1 cellular context compared by ENCODE assay signal in the genomic region with DNA sequence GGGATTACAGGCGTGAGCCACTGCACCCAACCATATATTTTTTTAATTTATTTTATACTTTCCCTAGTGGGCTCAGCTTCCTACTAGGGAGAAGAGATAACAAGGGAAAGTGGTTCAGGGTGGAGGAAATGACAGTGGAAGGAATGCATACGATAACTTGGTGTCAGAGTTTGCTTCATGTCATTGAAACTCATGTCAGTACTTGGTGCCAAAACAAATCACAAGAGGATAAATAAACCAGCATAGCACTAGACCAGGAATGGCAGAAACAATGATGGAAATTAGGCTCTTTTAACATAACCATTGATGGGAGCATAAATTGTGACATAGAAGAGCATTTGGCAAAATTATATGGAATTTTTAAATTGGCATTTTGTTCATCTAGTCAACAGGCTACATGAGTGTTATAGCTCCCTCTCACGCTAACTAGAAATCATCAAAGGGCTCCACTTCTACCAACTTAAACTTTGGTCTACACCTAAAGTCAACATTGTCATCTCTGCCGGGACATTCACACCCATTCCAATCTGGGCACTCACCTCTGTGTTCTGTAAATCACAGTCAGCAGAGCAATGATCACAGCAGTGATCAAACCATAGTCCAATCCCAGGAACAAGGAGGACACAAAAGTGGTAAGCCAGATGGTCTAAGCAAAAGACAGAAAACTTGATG.
TF ChIP-seq lines count a peak whose summit lies in the region.

No MANE protein-coding gene starts in this region.

TF ChIP-seq in HepG2, 621 proteins besides CTCF, POLR2A, EP300 and RAD21 (continued from another document and continues in another):
- TF ChIP-seq, protein P1, sequence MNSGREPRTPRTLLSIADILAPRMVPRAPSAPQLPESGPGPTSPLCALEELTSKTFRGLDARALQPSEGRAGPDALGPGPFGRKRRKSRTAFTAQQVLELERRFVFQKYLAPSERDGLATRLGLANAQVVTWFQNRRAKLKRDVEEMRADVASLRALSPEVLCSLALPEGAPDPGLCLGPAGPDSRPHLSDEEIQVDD (CRISPR knock-in tag; IDR thresholded peaks at IDR 0.05; ENCODE audit: borderline replicate concordance), result no peak
- peak; percentile 81 for TF ChIP-seq FOSL2 (CRISPR knock-in tag; IDR thresholded peaks at IDR 0.05)
- 0 out of 2 replicates have a peak, but pooled peaks have one; percentile 26 for TF ChIP-seq ZNF7 (CRISPR knock-in tag; IDR thresholded peaks at IDR 0.05)
- TF ChIP-seq ZC3H13 (CRISPR knock-in tag; IDR thresholded peaks at IDR 0.05), result no peak
- TF ChIP-seq ZBTB7B (CRISPR knock-in tag; IDR thresholded peaks at IDR 0.05), result no peak
- 0 out of 2 replicates have a peak, but pooled peaks have one; percentile 15 for TF ChIP-seq SP5 (CRISPR knock-in tag; IDR thresholded peaks at IDR 0.05; ENCODE audit: borderline replicate concordance, low read depth)
- TF ChIP-seq, protein P2, sequence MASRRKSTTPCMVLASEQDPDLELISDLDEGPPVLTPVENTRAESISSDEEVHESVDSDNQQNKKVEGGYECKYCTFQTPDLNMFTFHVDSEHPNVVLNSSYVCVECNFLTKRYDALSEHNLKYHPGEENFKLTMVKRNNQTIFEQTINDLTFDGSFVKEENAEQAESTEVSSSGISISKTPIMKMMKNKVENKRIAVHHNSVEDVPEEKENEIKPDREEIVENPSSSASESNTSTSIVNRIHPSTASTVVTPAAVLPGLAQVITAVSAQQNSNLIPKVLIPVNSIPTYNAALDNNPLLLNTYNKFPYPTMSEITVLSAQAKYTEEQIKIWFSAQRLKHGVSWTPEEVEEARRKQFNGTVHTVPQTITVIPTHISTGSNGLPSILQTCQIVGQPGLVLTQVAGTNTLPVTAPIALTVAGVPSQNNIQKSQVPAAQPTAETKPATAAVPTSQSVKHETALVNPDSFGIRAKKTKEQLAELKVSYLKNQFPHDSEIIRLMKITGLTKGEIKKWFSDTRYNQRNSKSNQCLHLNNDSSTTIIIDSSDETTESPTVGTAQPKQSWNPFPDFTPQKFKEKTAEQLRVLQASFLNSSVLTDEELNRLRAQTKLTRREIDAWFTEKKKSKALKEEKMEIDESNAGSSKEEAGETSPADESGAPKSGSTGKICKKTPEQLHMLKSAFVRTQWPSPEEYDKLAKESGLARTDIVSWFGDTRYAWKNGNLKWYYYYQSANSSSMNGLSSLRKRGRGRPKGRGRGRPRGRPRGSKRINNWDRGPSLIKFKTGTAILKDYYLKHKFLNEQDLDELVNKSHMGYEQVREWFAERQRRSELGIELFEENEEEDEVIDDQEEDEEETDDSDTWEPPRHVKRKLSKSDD (CRISPR knock-in tag; IDR thresholded peaks at IDR 0.05; ENCODE audit: low read depth), result no peak
- TF ChIP-seq FOXJ3 (CRISPR knock-in tag; IDR thresholded peaks at IDR 0.05; ENCODE audit: borderline replicate concordance), result peak; percentile 72; the same call in 1 of the 2 replicates
- TF ChIP-seq NFIC (IDR thresholded peaks at IDR 0.05; ENCODE audit: low read length), result peak; percentile 44; the same call in 1 of the 2 replicates
- peak; percentile 68; the same call in 1 of the 2 replicates for TF ChIP-seq ELF3 (CRISPR knock-in tag; IDR thresholded peaks at IDR 0.05)
- TF ChIP-seq, protein P3, sequence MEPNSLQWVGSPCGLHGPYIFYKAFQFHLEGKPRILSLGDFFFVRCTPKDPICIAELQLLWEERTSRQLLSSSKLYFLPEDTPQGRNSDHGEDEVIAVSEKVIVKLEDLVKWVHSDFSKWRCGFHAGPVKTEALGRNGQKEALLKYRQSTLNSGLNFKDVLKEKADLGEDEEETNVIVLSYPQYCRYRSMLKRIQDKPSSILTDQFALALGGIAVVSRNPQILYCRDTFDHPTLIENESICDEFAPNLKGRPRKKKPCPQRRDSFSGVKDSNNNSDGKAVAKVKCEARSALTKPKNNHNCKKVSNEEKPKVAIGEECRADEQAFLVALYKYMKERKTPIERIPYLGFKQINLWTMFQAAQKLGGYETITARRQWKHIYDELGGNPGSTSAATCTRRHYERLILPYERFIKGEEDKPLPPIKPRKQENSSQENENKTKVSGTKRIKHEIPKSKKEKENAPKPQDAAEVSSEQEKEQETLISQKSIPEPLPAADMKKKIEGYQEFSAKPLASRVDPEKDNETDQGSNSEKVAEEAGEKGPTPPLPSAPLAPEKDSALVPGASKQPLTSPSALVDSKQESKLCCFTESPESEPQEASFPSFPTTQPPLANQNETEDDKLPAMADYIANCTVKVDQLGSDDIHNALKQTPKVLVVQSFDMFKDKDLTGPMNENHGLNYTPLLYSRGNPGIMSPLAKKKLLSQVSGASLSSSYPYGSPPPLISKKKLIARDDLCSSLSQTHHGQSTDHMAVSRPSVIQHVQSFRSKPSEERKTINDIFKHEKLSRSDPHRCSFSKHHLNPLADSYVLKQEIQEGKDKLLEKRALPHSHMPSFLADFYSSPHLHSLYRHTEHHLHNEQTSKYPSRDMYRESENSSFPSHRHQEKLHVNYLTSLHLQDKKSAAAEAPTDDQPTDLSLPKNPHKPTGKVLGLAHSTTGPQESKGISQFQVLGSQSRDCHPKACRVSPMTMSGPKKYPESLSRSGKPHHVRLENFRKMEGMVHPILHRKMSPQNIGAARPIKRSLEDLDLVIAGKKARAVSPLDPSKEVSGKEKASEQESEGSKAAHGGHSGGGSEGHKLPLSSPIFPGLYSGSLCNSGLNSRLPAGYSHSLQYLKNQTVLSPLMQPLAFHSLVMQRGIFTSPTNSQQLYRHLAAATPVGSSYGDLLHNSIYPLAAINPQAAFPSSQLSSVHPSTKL (CRISPR knock-in tag; IDR thresholded peaks at IDR 0.05), result peak; percentile 83
- TF ChIP-seq FOXA1 (IDR thresholded peaks at IDR 0.05), result peak; percentile 74
- TF ChIP-seq FOXA1 (CRISPR knock-in tag; IDR thresholded peaks at IDR 0.05), result peak; percentile 83
- TF ChIP-seq SP4 (CRISPR knock-in tag; IDR thresholded peaks at IDR 0.05), result 0 out of 2 replicates have a peak, but pooled peaks have one; percentile 31
- TF ChIP-seq, protein P4, sequence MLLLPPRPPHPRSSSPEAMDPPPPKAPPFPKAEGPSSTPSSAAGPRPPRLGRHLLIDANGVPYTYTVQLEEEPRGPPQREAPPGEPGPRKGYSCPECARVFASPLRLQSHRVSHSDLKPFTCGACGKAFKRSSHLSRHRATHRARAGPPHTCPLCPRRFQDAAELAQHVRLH (CRISPR knock-in tag; IDR thresholded peaks at IDR 0.05; ENCODE audit: borderline replicate concordance, low read depth), result 0 out of 2 replicates have a peak, but pooled peaks have one; percentile 70
- peak; percentile 47; the same call in 1 of the 2 replicates for TF ChIP-seq ZNF205 (CRISPR knock-in tag; IDR thresholded peaks at IDR 0.05)
- TF ChIP-seq FOXA3 (CRISPR knock-in tag; IDR thresholded peaks at IDR 0.05), result peak; percentile 81
- TF ChIP-seq ZNF530 (CRISPR knock-in tag; IDR thresholded peaks at IDR 0.05; ENCODE audit: low read depth), result no peak
- no peak for TF ChIP-seq TP53 (CRISPR knock-in tag; conservative IDR thresholded peaks at IDR 0.05)
- TF ChIP-seq MIXL1 (CRISPR knock-in tag; IDR thresholded peaks at IDR 0.05), result peak; percentile 44; the same call in 1 of the 2 replicates
- TF ChIP-seq, protein P5, sequence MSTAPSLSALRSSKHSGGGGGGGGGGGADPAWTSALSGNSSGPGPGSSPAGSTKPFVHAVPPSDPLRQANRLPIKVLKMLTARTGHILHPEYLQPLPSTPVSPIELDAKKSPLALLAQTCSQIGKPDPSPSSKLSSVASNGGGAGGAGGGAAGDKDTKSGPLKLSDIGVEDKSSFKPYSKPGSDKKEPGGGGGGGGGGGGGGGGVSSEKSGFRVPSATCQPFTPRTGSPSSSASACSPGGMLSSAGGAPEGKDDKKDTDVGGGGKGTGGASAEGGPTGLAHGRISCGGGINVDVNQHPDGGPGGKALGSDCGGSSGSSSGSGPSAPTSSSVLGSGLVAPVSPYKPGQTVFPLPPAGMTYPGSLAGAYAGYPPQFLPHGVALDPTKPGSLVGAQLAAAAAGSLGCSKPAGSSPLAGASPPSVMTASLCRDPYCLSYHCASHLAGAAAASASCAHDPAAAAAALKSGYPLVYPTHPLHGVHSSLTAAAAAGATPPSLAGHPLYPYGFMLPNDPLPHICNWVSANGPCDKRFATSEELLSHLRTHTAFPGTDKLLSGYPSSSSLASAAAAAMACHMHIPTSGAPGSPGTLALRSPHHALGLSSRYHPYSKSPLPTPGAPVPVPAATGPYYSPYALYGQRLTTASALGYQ (CRISPR knock-in tag; IDR thresholded peaks at IDR 0.05), result peak; percentile 49; the same call in 1 of the 2 replicates
- TF ChIP-seq HMG20A (CRISPR knock-in tag; IDR thresholded peaks at IDR 0.05; ENCODE audit: borderline replicate concordance), result peak; percentile 93
- TF ChIP-seq POLR2G (IDR thresholded peaks at IDR 0.05; ENCODE audit: low read depth, low read length), result no peak
- no peak for TF ChIP-seq DR1 (CRISPR knock-in tag; IDR thresholded peaks at IDR 0.05)
- no peak for TF ChIP-seq SAFB2 (CRISPR knock-in tag; IDR thresholded peaks at IDR 0.05; ENCODE audit: borderline replicate concordance, low read depth)
- TF ChIP-seq, protein P6, sequence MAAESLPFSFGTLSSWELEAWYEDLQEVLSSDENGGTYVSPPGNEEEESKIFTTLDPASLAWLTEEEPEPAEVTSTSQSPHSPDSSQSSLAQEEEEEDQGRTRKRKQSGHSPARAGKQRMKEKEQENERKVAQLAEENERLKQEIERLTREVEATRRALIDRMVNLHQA (CRISPR knock-in tag; IDR thresholded peaks at IDR 0.05), result no peak
- 0 out of 2 replicates have a peak, but pooled peaks have one; percentile 20 for TF ChIP-seq SPEN (CRISPR knock-in tag; IDR thresholded peaks at IDR 0.05; ENCODE audit: low read depth)
- TF ChIP-seq, protein P7, sequence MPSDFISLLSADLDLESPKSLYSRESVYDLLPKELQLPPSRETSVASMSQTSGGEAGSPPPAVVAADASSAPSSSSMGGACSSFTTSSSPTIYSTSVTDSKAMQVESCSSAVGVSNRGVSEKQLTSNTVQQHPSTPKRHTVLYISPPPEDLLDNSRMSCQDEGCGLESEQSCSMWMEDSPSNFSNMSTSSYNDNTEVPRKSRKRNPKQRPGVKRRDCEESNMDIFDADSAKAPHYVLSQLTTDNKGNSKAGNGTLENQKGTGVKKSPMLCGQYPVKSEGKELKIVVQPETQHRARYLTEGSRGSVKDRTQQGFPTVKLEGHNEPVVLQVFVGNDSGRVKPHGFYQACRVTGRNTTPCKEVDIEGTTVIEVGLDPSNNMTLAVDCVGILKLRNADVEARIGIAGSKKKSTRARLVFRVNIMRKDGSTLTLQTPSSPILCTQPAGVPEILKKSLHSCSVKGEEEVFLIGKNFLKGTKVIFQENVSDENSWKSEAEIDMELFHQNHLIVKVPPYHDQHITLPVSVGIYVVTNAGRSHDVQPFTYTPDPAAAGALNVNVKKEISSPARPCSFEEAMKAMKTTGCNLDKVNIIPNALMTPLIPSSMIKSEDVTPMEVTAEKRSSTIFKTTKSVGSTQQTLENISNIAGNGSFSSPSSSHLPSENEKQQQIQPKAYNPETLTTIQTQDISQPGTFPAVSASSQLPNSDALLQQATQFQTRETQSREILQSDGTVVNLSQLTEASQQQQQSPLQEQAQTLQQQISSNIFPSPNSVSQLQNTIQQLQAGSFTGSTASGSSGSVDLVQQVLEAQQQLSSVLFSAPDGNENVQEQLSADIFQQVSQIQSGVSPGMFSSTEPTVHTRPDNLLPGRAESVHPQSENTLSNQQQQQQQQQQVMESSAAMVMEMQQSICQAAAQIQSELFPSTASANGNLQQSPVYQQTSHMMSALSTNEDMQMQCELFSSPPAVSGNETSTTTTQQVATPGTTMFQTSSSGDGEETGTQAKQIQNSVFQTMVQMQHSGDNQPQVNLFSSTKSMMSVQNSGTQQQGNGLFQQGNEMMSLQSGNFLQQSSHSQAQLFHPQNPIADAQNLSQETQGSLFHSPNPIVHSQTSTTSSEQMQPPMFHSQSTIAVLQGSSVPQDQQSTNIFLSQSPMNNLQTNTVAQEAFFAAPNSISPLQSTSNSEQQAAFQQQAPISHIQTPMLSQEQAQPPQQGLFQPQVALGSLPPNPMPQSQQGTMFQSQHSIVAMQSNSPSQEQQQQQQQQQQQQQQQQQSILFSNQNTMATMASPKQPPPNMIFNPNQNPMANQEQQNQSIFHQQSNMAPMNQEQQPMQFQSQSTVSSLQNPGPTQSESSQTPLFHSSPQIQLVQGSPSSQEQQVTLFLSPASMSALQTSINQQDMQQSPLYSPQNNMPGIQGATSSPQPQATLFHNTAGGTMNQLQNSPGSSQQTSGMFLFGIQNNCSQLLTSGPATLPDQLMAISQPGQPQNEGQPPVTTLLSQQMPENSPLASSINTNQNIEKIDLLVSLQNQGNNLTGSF (CRISPR knock-in tag; IDR thresholded peaks at IDR 0.05), result no peak
- no peak for TF ChIP-seq ATAD3A (CRISPR knock-in tag; IDR thresholded peaks at IDR 0.05)
- TF ChIP-seq LCORL (IDR thresholded peaks at IDR 0.05), result peak; percentile 48; the same call in 1 of the 2 replicates
- TF ChIP-seq LCORL (CRISPR knock-in tag; IDR thresholded peaks at IDR 0.05), result peak; percentile 95
- peak; percentile 80 for TF ChIP-seq GATAD2A (CRISPR knock-in tag; IDR thresholded peaks at IDR 0.05)
- TF ChIP-seq, protein P8, sequence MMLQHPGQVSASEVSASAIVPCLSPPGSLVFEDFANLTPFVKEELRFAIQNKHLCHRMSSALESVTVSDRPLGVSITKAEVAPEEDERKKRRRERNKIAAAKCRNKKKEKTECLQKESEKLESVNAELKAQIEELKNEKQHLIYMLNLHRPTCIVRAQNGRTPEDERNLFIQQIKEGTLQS (CRISPR knock-in tag; IDR thresholded peaks at IDR 0.05), result no peak
- no peak for TF ChIP-seq ZNF761 (CRISPR knock-in tag; conservative IDR thresholded peaks at IDR 0.05)
- TF ChIP-seq DNMT1 (CRISPR knock-in tag; IDR thresholded peaks at IDR 0.05), result no peak
- no peak for TF ChIP-seq SOX13 (IDR thresholded peaks at IDR 0.05)
- TF ChIP-seq SOX13 (CRISPR knock-in tag; conservative IDR thresholded peaks at IDR 0.05 in 1 of 2, IDR thresholded peaks at IDR 0.05 in 1 of 2), result peak in 1 of 2 experiments; percentile 56; a peak in 2 of 4 replicates
- TF ChIP-seq HDAC1 (CRISPR knock-in tag; IDR thresholded peaks at IDR 0.05), result peak; percentile 68
- TF ChIP-seq SOX5 (CRISPR knock-in tag; IDR thresholded peaks at IDR 0.05; ENCODE audit: borderline replicate concordance), result peak; percentile 54; the same call in 1 of the 2 replicates
- peak; percentile 70 for TF ChIP-seq TEAD3 (CRISPR knock-in tag; optimal IDR thresholded peaks at IDR 0.05; ENCODE audit: borderline replicate concordance)
- TF ChIP-seq EZH2 (conservative IDR thresholded peaks at IDR 0.05; ENCODE audit: low read depth, low read length), result no peak
- no peak for TF ChIP-seq ISX (CRISPR knock-in tag; conservative IDR thresholded peaks at IDR 0.05)
- TF ChIP-seq TBP (CRISPR knock-in tag; IDR thresholded peaks at IDR 0.05), result no peak
- no peak for TF ChIP-seq XBP1 (CRISPR knock-in tag; IDR thresholded peaks at IDR 0.05)
- TF ChIP-seq ZNF713 (CRISPR knock-in tag; IDR thresholded peaks at IDR 0.05), result no peak
- TF ChIP-seq MTF2 (CRISPR knock-in tag; IDR thresholded peaks at IDR 0.05; ENCODE audit: borderline replicate concordance), result no peak
- TF ChIP-seq NR2F2 (IDR thresholded peaks at IDR 0.05; ENCODE audit: borderline replicate concordance, low read depth), result no peak
- TF ChIP-seq MXI1 (IDR thresholded peaks at IDR 0.05; ENCODE audit: borderline replicate concordance, low read depth, low read length), result no peak; the same call in 2 of the 3 replicates
- TF ChIP-seq ZNF34 (CRISPR knock-in tag; IDR thresholded peaks at IDR 0.05; ENCODE audit: borderline replicate concordance), result no peak
